Comparison of ENCODE assay signal across 1 cellular context in the genomic region with DNA sequence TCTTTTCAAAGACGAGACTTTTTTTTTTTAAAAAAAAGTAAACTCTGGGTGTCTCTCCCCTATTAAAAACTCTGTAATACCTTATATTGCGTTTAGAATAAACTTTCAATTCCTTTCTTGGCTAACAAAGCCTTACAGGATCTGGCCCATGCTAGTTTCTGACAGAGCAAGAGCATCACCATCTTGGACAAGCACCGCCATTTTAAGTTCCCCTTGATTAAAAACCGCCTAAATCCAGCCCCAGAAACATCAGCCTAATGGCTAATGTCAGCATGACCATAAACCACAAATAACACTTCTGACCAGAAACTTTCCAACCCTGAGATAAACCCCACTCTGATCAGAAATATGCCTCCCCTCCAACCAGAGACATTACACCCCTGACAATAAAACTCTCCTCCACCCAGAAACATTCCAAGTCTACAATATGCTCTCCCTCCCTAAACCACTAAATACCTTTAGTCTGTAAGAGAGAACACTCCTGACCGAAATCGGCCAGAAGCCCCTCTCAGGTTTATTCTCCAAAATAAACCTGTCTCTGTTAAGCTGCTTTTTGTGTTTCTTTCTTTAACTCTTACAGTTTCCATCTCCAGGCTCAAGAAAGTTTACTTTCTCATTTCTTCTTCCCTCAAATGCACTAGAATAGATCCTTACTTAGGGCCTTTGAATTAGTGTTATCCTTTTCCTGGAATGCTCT.
TF ChIP-seq lines count a peak whose summit lies in the region.

No MANE protein-coding gene starts in this region.

TF ChIP-seq in SK-N-SH, 30 proteins besides CTCF, POLR2A, EP300 and RAD21 (continued from another document):
- TF ChIP-seq, protein P1, sequence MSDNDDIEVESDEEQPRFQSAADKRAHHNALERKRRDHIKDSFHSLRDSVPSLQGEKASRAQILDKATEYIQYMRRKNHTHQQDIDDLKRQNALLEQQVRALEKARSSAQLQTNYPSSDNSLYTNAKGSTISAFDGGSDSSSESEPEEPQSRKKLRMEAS (IDR thresholded peaks at IDR 0.05; ENCODE audit: low read depth), result no peak
- TF ChIP-seq GABPA (IDR thresholded peaks at IDR 0.05; ENCODE audit: low read depth), result no peak
TF ChIP-seq in SK-N-SH: peak in this region for 0.
